Comparison of ENCODE assay signal across 9 cellular contexts in the genomic region with DNA sequence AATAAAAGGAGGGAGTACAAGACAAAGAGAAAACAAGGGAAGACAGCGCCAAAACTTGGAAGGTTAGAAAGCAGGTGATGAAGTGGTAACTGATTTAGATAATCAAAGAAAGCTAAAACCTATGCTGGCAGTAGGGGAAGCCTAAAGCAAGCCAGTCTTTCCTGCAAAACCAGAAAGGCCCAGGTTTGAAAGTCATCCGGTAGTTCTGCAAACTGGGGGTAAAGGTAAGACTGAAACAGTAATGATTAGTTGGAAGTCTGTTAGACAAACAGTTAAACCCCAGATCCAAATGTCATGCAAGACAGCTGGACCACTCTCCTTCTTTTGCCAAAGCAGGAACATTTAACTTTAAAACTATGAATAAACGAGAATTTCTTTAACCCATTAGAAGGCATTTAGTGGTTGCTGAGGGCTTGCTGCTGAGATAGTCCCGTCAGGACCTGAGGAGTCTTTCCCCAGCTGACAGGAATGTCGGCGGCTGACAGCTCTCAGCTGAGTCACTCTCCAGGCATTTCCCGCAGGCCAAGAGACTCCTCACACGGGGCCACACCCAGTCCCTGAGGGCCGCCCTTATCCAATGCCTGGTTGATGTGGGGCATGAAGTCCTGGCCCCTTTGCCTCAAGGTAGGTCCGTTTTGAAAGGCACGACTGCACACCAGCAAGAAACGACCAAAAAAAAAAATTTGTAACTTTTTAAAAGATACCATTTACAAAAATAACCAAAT. TPM values are rescaled to one million over a fixed set of nuclear protein-coding genes. Genes with fewer than 3 reads are reported as not detected.
A peak's percentile ranks its signal among the peaks of the same experiment; 100 is the strongest.
DNase-seq lines count a peak whose midpoint lies in the region; ATAC-seq and TF ChIP-seq lines count a peak whose summit lies in the region.
"Had no signal": no experiment of that assay in that cellular context is flagged by ENCODE, and none has a peak within 500 bp of the region (broad histone marks: within the 10 kb centered on the region; RNA-seq: fewer than 3 reads in every experiment).

No MANE protein-coding gene starts in this region.

- H3K79me1 ChIP-seq in mesenchymal stem cell (replicated peaks; ENCODE audit: low read length, poor library complexity, severe bottlenecking) = no peaks in the 10 kb centered on the region

- no peak overlapping the region for H2AK5ac ChIP-seq in mesenchymal stem cell (ENCODE audit: low read length, severe bottlenecking)

- no peak overlapping the region for H3K9ac ChIP-seq in endodermal cell (ENCODE audit: extremely low read depth, low read length, poor library complexity, severe bottlenecking)
- peak overlapping the region; percentile 41 for H3K9ac ChIP-seq in mesenchymal stem cell (ENCODE audit: low read length)

- H2BK120ac ChIP-seq in mesenchymal stem cell (ENCODE audit: low read depth, low read length) = no peak overlapping the region

- no peak overlapping the region for H3K4ac ChIP-seq in mesenchymal stem cell (ENCODE audit: low read depth in 1 of 2, low read length in 2 of 2)

- peaks cover 15% of the 10 kb centered on the region for H3K4me1 ChIP-seq in endodermal cell (ENCODE audit: control insufficient read depth, insufficient read depth, low read length)
- H3K4me1 ChIP-seq in mesenchymal stem cell (ENCODE audit: control insufficient read depth, insufficient read depth, low read depth, low read length) = peaks cover 8% of the 10 kb centered on the region

- peak; percentile 92 for DNase-seq in AG08396 (ENCODE audit: low spot score)
- DNase-seq in M059J (ENCODE audit: low read depth) = peak; percentile 95
- DNase-seq in endodermal cell = peak; percentile 94
- peak; percentile 80 for DNase-seq in mesenchymal stem cell
- no peak for DNase-seq in NCI-H446 (lab: John Stamatoyannopoulos, UW)
- no peak for DNase-seq in NCI-H2081 treated with DMSO at 0.1 percent for 48 hours (lab: John Stamatoyannopoulos, UW)
- no peak for DNase-seq in NCI-H526 treated with DMSO at 0.1 percent for 48 hours (lab: John Stamatoyannopoulos, UW)

- no peaks in the 10 kb centered on the region for H3K36me3 ChIP-seq in endodermal cell (ENCODE audit: control insufficient read depth, insufficient read depth, low read length)
- H3K36me3 ChIP-seq in mesenchymal stem cell (ENCODE audit: control insufficient read depth in 1 of 2, insufficient read depth in 2 of 2, low read depth in 1 of 2, low read length in 2 of 2) = no peaks in the 10 kb centered on the region
- H3K36me3 ChIP-seq: right lobe of liver had no signal

- peak overlapping the region in 1 of 2 experiments; percentile 43 for H3K18ac ChIP-seq in mesenchymal stem cell (ENCODE audit: low read depth in 1 of 2, low read length in 2 of 2)

- no peak overlapping the region for H3K4me3 Mint-ChIP-seq in endodermal cell

- no peaks in the 10 kb centered on the region for H3K36me3 Mint-ChIP-seq in endodermal cell (ENCODE audit: low read depth)

- no peak overlapping the region for H4K91ac ChIP-seq in mesenchymal stem cell (ENCODE audit: low read length)

- WGBS in endodermal cell (ENCODE audit: insufficient coverage in 1 of 2, insufficient read length in 1 of 2), 2 experiments = 22 to 40% methylated on average over 5 to 12 of the region's 12 CpGs
- 11% methylated on average over 12 of the region's 12 CpGs for WGBS in mesenchymal stem cell

- H3K4me3 ChIP-seq in endodermal cell (ENCODE audit: low read length) = no peak overlapping the region
- H3K4me3 ChIP-seq in mesenchymal stem cell (ENCODE audit: insufficient read depth in 1 of 2, low read depth in 1 of 2, low read length in 2 of 2) = peak overlapping the region in 1 of 2 experiments; percentile 12
- H3K4me3 ChIP-seq: right lobe of liver had no signal

- no peak overlapping the region for H3K4me2 ChIP-seq in mesenchymal stem cell (ENCODE audit: low read length, poor library complexity, severe bottlenecking)

- H2BK12ac ChIP-seq in mesenchymal stem cell (ENCODE audit: low read length in 2 of 2) = no peak overlapping the region

- ATAC-seq in GM19452 (IDR thresholded peaks at IDR 0.05; ENCODE audit: unreplicated experiment) = no peak

- H4K8ac ChIP-seq in mesenchymal stem cell (ENCODE audit: low read length) = no peak overlapping the region

- peak overlapping the region; percentile 39 for H3K27ac Mint-ChIP-seq in endodermal cell

- H3K23ac ChIP-seq in mesenchymal stem cell (ENCODE audit: low read length in 2 of 2) = no peak overlapping the region

- H2AFZ ChIP-seq in mesenchymal stem cell (ENCODE audit: low read depth, low read length) = peak overlapping the region; percentile 11

- H3K27me3 ChIP-seq in endodermal cell (ENCODE audit: control insufficient read depth, insufficient read depth, low read length, poor library complexity, severe bottlenecking) = no peaks in the 10 kb centered on the region
- H3K27me3 ChIP-seq in mesenchymal stem cell (ENCODE audit: control insufficient read depth in 1 of 2, insufficient read depth in 1 of 2, low read length in 2 of 2) = no peaks in the 10 kb centered on the region
- H3K27me3 ChIP-seq: right lobe of liver had no signal

- no peak overlapping the region for H2BK5ac ChIP-seq in mesenchymal stem cell (ENCODE audit: low read depth, low read length, poor library complexity, severe bottlenecking)

- H3K9me3 Mint-ChIP-seq in endodermal cell = no peaks in the 10 kb centered on the region

- H3K9me3 ChIP-seq in endodermal cell (ENCODE audit: control insufficient read depth, low read length) (no peaks in the 10 kb centered on the region), mesenchymal stem cell (ENCODE audit: control insufficient read depth, low read length) (no peaks in the 10 kb centered on the region)
- H3K9me3 ChIP-seq: right lobe of liver had no signal

- H3K27ac ChIP-seq in endodermal cell (ENCODE audit: low read depth, low read length) (no peak overlapping the region), mesenchymal stem cell (ENCODE audit: low read length, poor library complexity, severe bottlenecking) (peak overlapping the region; percentile 74)
- H3K27ac ChIP-seq: right lobe of liver had no signal

- no peak overlapping the region for H3K14ac ChIP-seq in mesenchymal stem cell (ENCODE audit: low read length in 2 of 2)

- peaks cover 19% of the 10 kb centered on the region for H3K4me1 Mint-ChIP-seq in endodermal cell

- TF ChIP-seq CTCF in endodermal cell (conservative IDR thresholded peaks at IDR 0.05) = no peak

- H2BK15ac ChIP-seq in mesenchymal stem cell (ENCODE audit: low read depth, poor library complexity, severe bottlenecking) = no peak overlapping the region

- H3K27me3 Mint-ChIP-seq in endodermal cell (ENCODE audit: insufficient read depth) = no peaks in the 10 kb centered on the region

RNA-seq across cellular contexts. Expression of gene CFAP300, which starts 36.3 kb away (rescaled TPM):
- total RNA-seq in M059J (2014; rRNA removed; shearing (Covaris generic)) = 2.5 and 5.6 TPM in 2 replicates
- total RNA-seq in endodermal cell = 1 to 10 TPM; 2.9 to 5.2 TPM
- polyA plus RNA-seq in endodermal cell (2013, experiment 1 of 2) = 3.2 TPM
- 4.7 TPM for polyA plus RNA-seq in endodermal cell (2013, experiment 2 of 2)
- polyA plus RNA-seq in mesenchymal stem cell (2013, experiment 1 of 2) = 1.9 TPM
- polyA plus RNA-seq in mesenchymal stem cell (2013, experiment 2 of 2) = 2.2 TPM
- total RNA-seq: right lobe of liver had no signal

Comparison
In these comparisons a context has a peak if more than half of its experiments do, and no peak if none do; other contexts are left out.
1. DNase-seq: peak in AG08396 (single experiment), M059J (single experiment), endodermal cell (single experiment) and mesenchymal stem cell (single experiment); none in NCI-H446 (0 of 2), NCI-H2081 treated with DMSO at 0.1 percent for 48 hours (single experiment) and NCI-H526 treated with DMSO at 0.1 percent for 48 hours (single experiment).